In genomic region chr2:31219131-31219969, GRCh38 we compare ENCODE assay signal across 1 cellular context.
TF ChIP-seq lines count a peak whose summit lies in the region.

No MANE protein-coding gene starts in this region.

TF ChIP-seq in HepG2, 621 proteins besides CTCF, POLR2A, EP300 and RAD21:
- TF ChIP-seq ARID5B (CRISPR knock-in tag; IDR thresholded peaks at IDR 0.05), result no peak
- no peak for TF ChIP-seq ZNF891 (CRISPR knock-in tag; IDR thresholded peaks at IDR 0.05)
- TF ChIP-seq IRF9 (CRISPR knock-in tag; IDR thresholded peaks at IDR 0.05; ENCODE audit: borderline replicate concordance), result no peak
- TF ChIP-seq, protein P1, sequence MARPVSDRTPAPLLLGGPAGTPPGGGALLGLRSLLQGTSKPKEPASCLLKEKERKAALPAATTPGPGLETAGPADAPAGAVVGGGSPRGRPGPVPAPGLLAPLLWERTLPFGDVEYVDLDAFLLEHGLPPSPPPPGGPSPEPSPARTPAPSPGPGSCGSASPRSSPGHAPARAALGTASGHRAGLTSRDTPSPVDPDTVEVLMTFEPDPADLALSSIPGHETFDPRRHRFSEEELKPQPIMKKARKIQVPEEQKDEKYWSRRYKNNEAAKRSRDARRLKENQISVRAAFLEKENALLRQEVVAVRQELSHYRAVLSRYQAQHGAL (CRISPR knock-in tag; IDR thresholded peaks at IDR 0.05; ENCODE audit: not compliant biosample characterization), result no peak
